In genomic region chr1:223350361-223350908, GRCh38 we compare ENCODE assay signal across 36 cellular contexts. TPM values are rescaled to one million over a fixed set of nuclear protein-coding genes. Genes with fewer than 3 reads are reported as not detected.
"Had no signal": no experiment of that assay in that cellular context is flagged by ENCODE, and none has a peak within 500 bp of the region (broad histone marks: within the 10 kb centered on the region; RNA-seq: fewer than 3 reads in every experiment).

No MANE protein-coding gene starts in this region.

- H3K9me3 Mint-ChIP-seq: activated T-cell treated with anti-CD3 and anti-CD28 coated beads, Interleukin-2, amount 50 U/mL, for 72 hours; brain; effector memory CD8-positive, alpha-beta T cell; natural killer cell treated with Interleukin-12 subunit alpha and Interleukin-12 subunit beta and Interleukin-15 and Interleukin-18, amount 100 ng/mL, for 72 hours; stimulated activated memory B cell treated with anti-CD40 and anti-IgM and Interleukin-4, amounts not matched to agents 10 μg/mL and 1 μg/mL and 100 μg/mL, for 72 hours; stimulated activated naive CD8-positive, alpha-beta T cell treated with anti-CD3 and anti-CD28 coated beads, Interleukin-15, amount 100 ng/mL, for 72 hours; T-cell had no signal

- H3K4me3 ChIP-seq: cardiac muscle cell, coronary artery, lower lobe of right lung, thyroid gland, upper lobe of left lung had no signal

- DNase-seq: activated CD4-positive, alpha-beta T cell treated with anti-CD3 and anti-CD28 coated beads for 36 hours; activated CD4-positive, CD25-positive, alpha-beta regulatory T cell; activated CD8-positive, alpha-beta memory T cell treated with anti-CD3 and anti-CD28 coated beads, Interleukin-2, amount 10 ng/mL, durations not matched to agents 7 days and 5 days; activated CD8-positive, alpha-beta T cell treated with anti-CD3 and anti-CD28 coated beads, Interleukin-2, amount 10 ng/mL, durations not matched to agents 7 days and 5 days; activated naive CD4-positive, alpha-beta T cell treated with Interleukin-2 at 50 U/mL for 16 hours; activated T-cell treated with anti-CD3 and anti-CD28 coated beads for 4 hours; activated T-cell treated with anti-CD3 and anti-CD28 coated beads, Interleukin-2, amount 50 U/mL, for 72 hours; aorta; effector memory CD8-positive, alpha-beta T cell; erythroblast; head of caudate nucleus; hippocampal formation; lower lobe of right lung; mesendoderm; small intestine; stimulated activated CD4-positive, alpha-beta T cell treated with anti-CD3 and anti-CD28 coated beads, Interleukin-1b, Interleukin-23, amount 100 ng/mL, for 48 hours; stimulated activated CD4-positive, alpha-beta T cell treated with anti-CD3 and anti-CD28 coated beads, Interleukin-4, amount 100 ng/mL, for 4 hours; stimulated activated CD8-positive, alpha-beta memory T cell treated with anti-CD3 and anti-CD28 coated beads, Interleukin-4, amount 100 ng/mL, for 48 hours; stimulated activated naive CD8-positive, alpha-beta T cell treated with anti-CD3 and anti-CD28 coated beads, Interleukin-15, amount 100 ng/mL, for 72 hours; substantia nigra; T-cell; thyroid gland; upper lobe of left lung had no signal

- H3K27ac Mint-ChIP-seq: activated CD4-positive, alpha-beta T cell treated with anti-CD3 and anti-CD28 coated beads for 36 hours; activated CD8-positive, alpha-beta memory T cell treated with anti-CD3 and anti-CD28 coated beads, Interleukin-2, amount 10 ng/mL, durations not matched to agents 7 days and 5 days; activated CD8-positive, alpha-beta T cell treated with anti-CD3 and anti-CD28 coated beads, Interleukin-2, amount 10 ng/mL, durations not matched to agents 7 days and 5 days; activated naive CD8-positive, alpha-beta T cell; activated T-cell treated with anti-CD3 and anti-CD28 coated beads, Interleukin-2, amount 50 U/mL, for 72 hours; brain; effector memory CD8-positive, alpha-beta T cell; natural killer cell treated with Interleukin-12 subunit alpha and Interleukin-12 subunit beta and Interleukin-15 and Interleukin-18, amount 100 ng/mL, for 72 hours; stimulated activated memory B cell treated with anti-CD40 and anti-IgM and Interleukin-4, amounts not matched to agents 10 μg/mL and 1 μg/mL and 100 μg/mL, for 72 hours; stimulated activated naive CD8-positive, alpha-beta T cell treated with anti-CD3 and anti-CD28 coated beads, Interleukin-15, amount 100 ng/mL, for 72 hours; T-cell had no signal

- H3K4me1 ChIP-seq: lower lobe of right lung, thyroid gland, upper lobe of left lung had no signal

- ATAC-seq: activated CD4-positive, alpha-beta T cell treated with anti-CD3 and anti-CD28 coated beads for 36 hours; activated CD8-positive, alpha-beta memory T cell treated with anti-CD3 and anti-CD28 coated beads, Interleukin-2, amount 10 ng/mL, durations not matched to agents 7 days and 5 days; activated CD8-positive, alpha-beta T cell treated with anti-CD3 and anti-CD28 coated beads, Interleukin-2, amount 10 ng/mL, durations not matched to agents 7 days and 5 days; activated T-cell treated with anti-CD3 and anti-CD28 coated beads, Interleukin-2, amount 50 U/mL, for 72 hours; effector memory CD8-positive, alpha-beta T cell; sciatic nerve; stimulated activated memory B cell treated with anti-CD40 and anti-IgM and Interleukin-4, amounts not matched to agents 10 μg/mL and 1 μg/mL and 100 μg/mL, for 72 hours; stimulated activated naive CD8-positive, alpha-beta T cell treated with anti-CD3 and anti-CD28 coated beads, Interleukin-15, amount 100 ng/mL, for 72 hours; T-cell had no signal

- H3K4me3 Mint-ChIP-seq: activated CD4-positive, alpha-beta T cell treated with anti-CD3 and anti-CD28 coated beads for 36 hours; activated CD8-positive, alpha-beta memory T cell treated with anti-CD3 and anti-CD28 coated beads, Interleukin-2, amount 10 ng/mL, durations not matched to agents 7 days and 5 days; activated CD8-positive, alpha-beta T cell treated with anti-CD3 and anti-CD28 coated beads, Interleukin-2, amount 10 ng/mL, durations not matched to agents 7 days and 5 days; activated naive CD8-positive, alpha-beta T cell; activated T-cell treated with anti-CD3 and anti-CD28 coated beads, Interleukin-2, amount 50 U/mL, for 72 hours; brain; effector memory CD8-positive, alpha-beta T cell; natural killer cell treated with Interleukin-12 subunit alpha and Interleukin-12 subunit beta and Interleukin-15 and Interleukin-18, amount 100 ng/mL, for 72 hours; stimulated activated memory B cell treated with anti-CD40 and anti-IgM and Interleukin-4, amounts not matched to agents 10 μg/mL and 1 μg/mL and 100 μg/mL, for 72 hours; stimulated activated naive CD8-positive, alpha-beta T cell treated with anti-CD3 and anti-CD28 coated beads, Interleukin-15, amount 100 ng/mL, for 72 hours; T-cell had no signal

- H3K27me3 ChIP-seq: cardiac muscle cell, thyroid gland, upper lobe of left lung had no signal

- H3K27me3 Mint-ChIP-seq: activated CD4-positive, alpha-beta T cell treated with anti-CD3 and anti-CD28 coated beads for 36 hours; activated naive CD8-positive, alpha-beta T cell; stimulated activated naive CD8-positive, alpha-beta T cell treated with anti-CD3 and anti-CD28 coated beads, Interleukin-15, amount 100 ng/mL, for 72 hours had no signal

- H3K4me1 Mint-ChIP-seq: activated CD4-positive, alpha-beta T cell treated with anti-CD3 and anti-CD28 coated beads for 36 hours; activated CD8-positive, alpha-beta memory T cell treated with anti-CD3 and anti-CD28 coated beads, Interleukin-2, amount 10 ng/mL, durations not matched to agents 7 days and 5 days; stimulated activated memory B cell treated with anti-CD40 and anti-IgM and Interleukin-4, amounts not matched to agents 10 μg/mL and 1 μg/mL and 100 μg/mL, for 72 hours; stimulated activated naive CD8-positive, alpha-beta T cell treated with anti-CD3 and anti-CD28 coated beads, Interleukin-15, amount 100 ng/mL, for 72 hours had no signal

- H3K9me3 ChIP-seq: lower lobe of right lung, thyroid gland, upper lobe of left lung had no signal

- H3K27ac ChIP-seq: cardiac muscle cell, coronary artery, lower lobe of right lung, thyroid gland, upper lobe of left lung had no signal

- H3K36me3 ChIP-seq: cardiac muscle cell, lower lobe of right lung, thyroid gland, upper lobe of left lung had no signal

- H3K36me3 Mint-ChIP-seq: activated CD8-positive, alpha-beta memory T cell treated with anti-CD3 and anti-CD28 coated beads, Interleukin-2, amount 10 ng/mL, durations not matched to agents 7 days and 5 days; activated naive CD8-positive, alpha-beta T cell; brain; natural killer cell treated with Interleukin-12 subunit alpha and Interleukin-12 subunit beta and Interleukin-15 and Interleukin-18, amount 100 ng/mL, for 72 hours; stimulated activated memory B cell treated with anti-CD40 and anti-IgM and Interleukin-4, amounts not matched to agents 10 μg/mL and 1 μg/mL and 100 μg/mL, for 72 hours had no signal

RNA-seq across cellular contexts. Expression of gene SUSD4, which starts 13.5 kb away (rescaled TPM):
- total RNA-seq: natural killer cell treated with Interleukin-12 subunit alpha and Interleukin-12 subunit beta and Interleukin-15 and Interleukin-18, amount 100 ng/mL, for 72 hours; osteoblast; sciatic nerve had no signal

RNA-seq across cellular contexts. Expression of gene CCDC185, which starts 42.8 kb away (rescaled TPM):
- total RNA-seq: activated CD4-positive, alpha-beta T cell treated with anti-CD3 and anti-CD28 coated beads for 36 hours; activated CD8-positive, alpha-beta memory T cell treated with anti-CD3 and anti-CD28 coated beads, Interleukin-2, amount 10 ng/mL, durations not matched to agents 7 days and 5 days; activated CD8-positive, alpha-beta T cell treated with anti-CD3 and anti-CD28 coated beads, Interleukin-2, amount 10 ng/mL, durations not matched to agents 7 days and 5 days; activated T-cell treated with anti-CD3 and anti-CD28 coated beads, Interleukin-2, amount 50 U/mL, for 72 hours; aorta; cardiac muscle cell; cerebellum; kidney epithelial cell; lower lobe of right lung; mononuclear cell; natural killer cell treated with Interleukin-12 subunit alpha and Interleukin-12 subunit beta and Interleukin-15 and Interleukin-18, amount 100 ng/mL, for 72 hours; osteoblast; posterior vena cava; sciatic nerve; T-cell; T-helper 2 cell treated with Interferon-gamma antibody and Interleukin-4, amounts not matched to agents 100 ng/mL and 5 ng/mL, for 36 hours; upper lobe of left lung had no signal
